Comparison of ENCODE assay signal across 19 cellular contexts in the genomic region with DNA sequence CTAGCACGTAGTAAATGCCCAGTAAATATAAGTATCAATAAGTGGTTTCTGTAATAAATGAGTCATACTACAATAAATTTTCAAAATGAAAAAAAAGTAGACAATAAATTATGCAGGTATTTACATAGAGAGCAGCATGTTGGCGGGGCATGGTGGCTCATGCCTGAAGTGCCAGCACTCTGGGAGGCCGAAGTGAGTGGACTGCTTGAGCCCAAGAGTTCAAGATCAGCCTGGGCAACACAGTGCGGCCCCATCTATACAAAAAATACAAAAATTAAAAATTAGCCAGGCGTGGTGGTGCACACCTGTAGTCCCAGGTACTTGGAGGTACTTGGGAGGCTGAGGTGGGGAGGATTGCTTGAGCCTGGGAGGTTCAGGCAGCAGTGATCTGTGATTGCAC.
DNase-seq lines count a peak whose midpoint lies in the region; ATAC-seq and TF ChIP-seq lines count a peak whose summit lies in the region.
"Had no signal": no experiment of that assay in that cellular context is flagged by ENCODE, and none has a peak within 500 bp of the region (broad histone marks: within the 10 kb centered on the region; RNA-seq: fewer than 3 reads in every experiment).

No MANE protein-coding gene starts in this region.

- no peak overlapping the region for H2AFZ ChIP-seq in PC-3 (ENCODE audit: low read length)

- peaks cover 11% of the 10 kb centered on the region for H3K9me3 Mint-ChIP-seq in dendritic cell treated with granulocyte-macrophage colony-stimulating factor and Interleukin-4, amounts not matched to agents 40 ng/mL and 50 ng/mL, for 4 days
- H3K9me3 Mint-ChIP-seq: CD8-positive, alpha-beta memory T cell had no signal

- CTCF ChIA-PET in PC-3 (lab: Charles Lee): no interaction called here

- no peaks in the 10 kb centered on the region for H3K36me3 Mint-ChIP-seq in dendritic cell treated with granulocyte-macrophage colony-stimulating factor and Interleukin-4, amounts not matched to agents 40 ng/mL and 50 ng/mL, for 4 days (ENCODE audit: low read depth)
- H3K36me3 Mint-ChIP-seq: CD14-positive monocyte; CD4-positive, alpha-beta memory T cell; CD4-positive, CD25-positive, alpha-beta regulatory T cell; CD8-positive, alpha-beta memory T cell had no signal

- no peaks in the 10 kb centered on the region for H3K9me2 ChIP-seq in PC-3 (replicated peaks; ENCODE audit: low read length)

- H3K9ac ChIP-seq in PC-3 (ENCODE audit: low read length): no peak overlapping the region
- H3K9ac ChIP-seq: BLaER1 had no signal

- BruUV-seq in PC-3 (replicated peaks; lab: Mats Ljungman, UMichigan): no TSS peak

- intact Hi-C loops in PC-3 (cut with micrococcal nuclease) (no loop called here), ascending aorta (cut with DNase I) (no loop called here)
- intact Hi-C loops in dendritic cell treated with granulocyte-macrophage colony-stimulating factor and Interleukin-4, amounts not matched to agents 40 ng/mL and 50 ng/mL, for 4 days (cut with micrococcal nuclease): no loop called here

- POLR2A ChIA-PET in PC-3 (lab: Charles Lee; ENCODE audit: unreplicated experiment): no interaction called here

- H3K4me1 Mint-ChIP-seq in dendritic cell treated with granulocyte-macrophage colony-stimulating factor and Interleukin-4, amounts not matched to agents 40 ng/mL and 50 ng/mL, for 4 days (ENCODE audit: low read depth): no peaks in the 10 kb centered on the region
- H3K4me1 Mint-ChIP-seq: CD14-positive monocyte; CD4-positive, alpha-beta memory T cell; CD8-positive, alpha-beta memory T cell had no signal

- H3K27me3 Mint-ChIP-seq in dendritic cell treated with granulocyte-macrophage colony-stimulating factor and Interleukin-4, amounts not matched to agents 40 ng/mL and 50 ng/mL, for 4 days: peaks cover 3% of the 10 kb centered on the region
- H3K27me3 Mint-ChIP-seq: CD4-positive, alpha-beta memory T cell; CD4-positive, CD25-positive, alpha-beta regulatory T cell had no signal

- H3K9me3 ChIP-seq in PC-3 (ENCODE audit: low read length): no peaks in the 10 kb centered on the region
- H3K9me3 ChIP-seq in ascending aorta: no peaks in the 10 kb centered on the region
- H3K9me3 ChIP-seq: BE2C, BLaER1 had no signal

- H3K27ac Mint-ChIP-seq in dendritic cell treated with granulocyte-macrophage colony-stimulating factor and Interleukin-4, amounts not matched to agents 40 ng/mL and 50 ng/mL, for 4 days: peak overlapping the region; percentile 14
- H3K27ac Mint-ChIP-seq: CD14-positive monocyte; CD4-positive, alpha-beta memory T cell; CD4-positive, CD25-positive, alpha-beta regulatory T cell had no signal

- H3K4me1 ChIP-seq in PC-3 (ENCODE audit: insufficient read depth, low read length) (no peaks in the 10 kb centered on the region; the same call in 1 of the 2 replicates), ascending aorta (peaks cover 0 to 8% of the 10 kb centered on the region in 2 donors)
- H3K4me1 ChIP-seq: BE2C, BLaER1 had no signal

- no peak overlapping the region for H3K4me3 ChIP-seq in PC-3 (ENCODE audit: low read length)
- H3K4me3 ChIP-seq in ascending aorta: no peak overlapping the region
- H3K4me3 ChIP-seq: BLaER1 had no signal

- peak; percentile 87 for ATAC-seq in PC-3

- H3K27me3 ChIP-seq in PC-3 (ENCODE audit: low read length) (no peaks in the 10 kb centered on the region), ascending aorta (no peaks in the 10 kb centered on the region)
- H3K27me3 ChIP-seq: BE2C, BLaER1 had no signal

- H3K36me3 ChIP-seq in PC-3 (ENCODE audit: low read depth, low read length) (no peaks in the 10 kb centered on the region), ascending aorta (no peaks in the 10 kb centered on the region)
- H3K36me3 ChIP-seq: BE2C, BLaER1 had no signal

- H3F3A ChIP-seq in PC-3 (ENCODE audit: low read length, unreplicated experiment): no peaks in the 10 kb centered on the region

- H4K20me1 ChIP-seq in PC-3 (ENCODE audit: low read length): no peaks in the 10 kb centered on the region
- H4K20me1 ChIP-seq: BLaER1 had no signal

- no peaks in the 10 kb centered on the region for H3K79me2 ChIP-seq in PC-3 (ENCODE audit: low read length)

- no peak overlapping the region for H3K4me2 ChIP-seq in PC-3 (ENCODE audit: low read length)
- H3K4me2 ChIP-seq: BLaER1 had no signal

- H3K4me3 Mint-ChIP-seq in dendritic cell treated with granulocyte-macrophage colony-stimulating factor and Interleukin-4, amounts not matched to agents 40 ng/mL and 50 ng/mL, for 4 days: no peak overlapping the region
- H3K4me3 Mint-ChIP-seq: CD14-positive monocyte; CD4-positive, alpha-beta memory T cell; CD4-positive, CD25-positive, alpha-beta regulatory T cell; CD8-positive, alpha-beta memory T cell had no signal

- no peak overlapping the region for H3K27ac ChIP-seq in PC-3 (ENCODE audit: low read length)
- no peak overlapping the region for H3K27ac ChIP-seq in ascending aorta
- H3K27ac ChIP-seq: BLaER1 had no signal

- DNase-seq in LoVo (ENCODE audit: low spot score): peak; percentile 2
- peak; percentile 37 for DNase-seq in PC-3
- no peak for DNase-seq in ascending aorta (ENCODE audit: low spot score in 2 of 2)
- DNase-seq in DMS153 (lab: John Stamatoyannopoulos, UW): no peak
- DNase-seq in activated gamma-delta T cell treated with Interleukin-2 at 50 U/mL for 16 hours: no peak
- DNase-seq: 8988T; ACHN; BE2C; C1 segment of cervical spinal cord; CD4-positive, alpha-beta memory T cell; CD4-positive, CD25-positive, alpha-beta regulatory T cell; CD8-positive, alpha-beta memory T cell; COR-L47; DMS 273 treated with DMSO at 0.1 percent for 48 hours; DMS79 treated with DMSO at 0.1 percent for 48 hours; GF-D8 had no signal

- TF ChIP-seq CTCF in PC-3 (conservative IDR thresholded peaks at IDR 0.05; ENCODE audit: low read depth, low read length) (no peak), ascending aorta (IDR thresholded peaks at IDR 0.05) (no peak)

Comparison
In these comparisons a context has a peak if more than half of its experiments do, and no peak if none do; other contexts are left out.
1. DNase-seq: peak in LoVo (single experiment) and PC-3 (single experiment); none in ascending aorta (0 of 2), DMS153 (single experiment) and activated gamma-delta T cell treated with Interleukin-2 at 50 U/mL for 16 hours (single experiment).